In genomic region chr16:86664518-86665318, GRCh38 we compare ENCODE assay signal across 8 cellular contexts.
DNase-seq lines count a peak whose midpoint lies in the region; ATAC-seq, FAIRE-seq and TF ChIP-seq lines count a peak whose summit lies in the region.

No MANE protein-coding gene starts in this region.

- H3K36me3 ChIP-seq in colonic mucosa = no peaks in the 10 kb centered on the region

- FAIRE-seq in GM12892 (lab: Jason Lieb, UNC) = no peak

- ATAC-seq in GM18861 (IDR thresholded peaks at IDR 0.05; ENCODE audit: unreplicated experiment) (peak; percentile 70), HG02798 (IDR thresholded peaks at IDR 0.05; ENCODE audit: poor library complexity, unreplicated experiment) (peak; percentile 70)

- DNase-seq in RPMI8226 (peak; percentile 71), colonic mucosa (peak; percentile 63), cerebellar cortex (ENCODE audit: low spot score) (no peak), DMS153 (lab: John Stamatoyannopoulos, UW) (no peak), GM12892 (ENCODE audit: insufficient read length) (no peak)

- no peak for TF ChIP-seq CTCF in colonic mucosa (IDR thresholded peaks at IDR 0.05)

- H3K9ac ChIP-seq in colonic mucosa (ENCODE audit: low read depth in 2 of 2, low read length in 2 of 2) = no peak overlapping the region

- H3K27ac ChIP-seq in colonic mucosa (peak overlapping the region; percentile 76), skin epidermis (peak overlapping the region in 14 of 21 experiments; percentile 3 to 77 (median 60))

- intact Hi-C loops in colonic mucosa (cut with DNase I) = no loop called here

- H3K9me3 ChIP-seq in colonic mucosa = no peaks in the 10 kb centered on the region

- H3K4me3 ChIP-seq in colonic mucosa (no peak overlapping the region), skin epidermis (no peak overlapping the region)

- peaks cover 8% of the 10 kb centered on the region for H3K4me1 ChIP-seq in colonic mucosa

- H3K27me3 ChIP-seq in colonic mucosa = no peaks in the 10 kb centered on the region

- TF ChIP-seq POLR2A in GM12892 (IDR thresholded peaks at IDR 0.05; ENCODE audit: low read depth, low read length) = no peak

Comparison
In these comparisons a context has a peak if more than half of its experiments do, and no peak if none do; other contexts are left out.
1. DNase-seq: peak in RPMI8226 (single experiment) and colonic mucosa (single experiment); none in cerebellar cortex (single experiment), DMS153 (single experiment) and GM12892 (single experiment).